7 cellular contexts compared by ENCODE assay signal in the genomic region with DNA sequence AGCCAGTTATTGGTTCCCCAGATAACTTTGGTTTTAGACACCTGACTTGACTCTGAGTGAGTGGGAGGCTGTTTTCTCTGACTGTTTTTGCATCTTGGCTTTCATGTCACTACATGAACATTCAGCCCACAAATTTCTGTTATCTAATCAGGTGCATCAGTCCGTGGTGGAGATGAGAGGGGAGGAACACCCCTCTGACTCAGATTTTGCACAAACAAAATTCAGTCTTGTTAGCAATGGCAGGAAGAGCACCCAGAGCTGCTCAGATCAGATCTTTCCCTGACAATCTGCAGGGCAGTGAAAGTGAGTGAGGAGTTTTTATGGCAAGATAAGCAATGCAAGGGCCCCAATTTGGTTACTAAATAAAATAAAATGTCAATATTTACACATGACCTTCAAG.
A peak's percentile ranks its signal among the peaks of the same experiment; 100 is the strongest.
DNase-seq lines count a peak whose midpoint lies in the region; ATAC-seq, FAIRE-seq and TF ChIP-seq lines count a peak whose summit lies in the region.
"Not testable (repeated sequence)": the region's sequence is repeated elsewhere in the genome, so short reads cannot be mapped to it uniquely, and the experiment has no call there.

No MANE protein-coding gene starts in this region.

- RAD21 ChIA-PET in GM12878 (lab: Charles Lee; ENCODE audit: unreplicated experiment): not testable (repeated sequence)

- CTCF ChIA-PET in GM12878 (lab: Yijun Ruan, JAX); naive thymus-derived CD4-positive, alpha-beta T cell (lab: Charles Lee): not testable (repeated sequence)

- H3K9ac ChIP-seq in GM12878 (ENCODE audit: control insufficient read depth, insufficient read depth, low read length): not testable (repeated sequence)

- not testable (repeated sequence) for TF ChIP-seq RAD21 in GM12878 (IDR thresholded peaks at IDR 0.05; ENCODE audit: insufficient read depth, low read depth, low read length)

- H3K27me3 ChIP-seq in GM12878 (replicated peaks in 1 of 2; ENCODE audit: control insufficient read depth in 2 of 2, insufficient read depth in 2 of 2, low read length in 1 of 2); naive thymus-derived CD4-positive, alpha-beta T cell (ENCODE audit: control insufficient read depth in 2 of 2, insufficient read depth in 2 of 2, low read length in 2 of 2): not testable (repeated sequence)

- H3K79me2 ChIP-seq in GM12878 (ENCODE audit: control insufficient read depth, insufficient read depth, low read length): not testable (repeated sequence)

- SMC1A ChIA-PET in GM12878 (lab: Charles Lee; ENCODE audit: uncharacterized antibody, unreplicated experiment): not testable (repeated sequence)

- not testable (repeated sequence) for H3K27ac Mint-ChIP-seq in T-helper 17 cell; naive thymus-derived CD4-positive, alpha-beta T cell; stimulated activated naive CD8-positive, alpha-beta T cell treated with anti-CD3 and anti-CD28 coated beads, Interleukin-15, amount 100 ng/mL, for 72 hours

- TF ChIP-seq EP300 in GM12878 (IDR thresholded peaks at IDR 0.05; ENCODE audit: borderline replicate concordance in 1 of 2, control insufficient read depth in 1 of 2, low read depth in 2 of 2, low read length in 2 of 2): not testable (repeated sequence)

- H3K36me3 ChIP-seq in GM12878 (ENCODE audit: control insufficient read depth in 2 of 2, insufficient read depth in 2 of 2, low read length in 1 of 2); naive thymus-derived CD4-positive, alpha-beta T cell (ENCODE audit: control insufficient read depth in 2 of 3, insufficient read depth in 3 of 3, low read length in 3 of 3): not testable (repeated sequence)

- not testable (repeated sequence) for H3K4me3 ChIP-seq in GM12878; naive thymus-derived CD4-positive, alpha-beta T cell (ENCODE audit: low read length)

- not testable (repeated sequence) for H3K36me3 Mint-ChIP-seq in T-helper 17 cell (ENCODE audit: low read depth); activated T-cell treated with anti-CD3 and anti-CD28 coated beads, Interleukin-2, amount 50 U/mL, for 4 hours (ENCODE audit: insufficient read depth); naive thymus-derived CD4-positive, alpha-beta T cell

- in situ Hi-C loops in GM12878 (cut with MboI): not testable (repeated sequence)

- not testable (repeated sequence) for H3K27me3 Mint-ChIP-seq in T-helper 17 cell; activated T-cell treated with anti-CD3 and anti-CD28 coated beads, Interleukin-2, amount 50 U/mL, for 4 hours (ENCODE audit: low read depth); naive thymus-derived CD4-positive, alpha-beta T cell; stimulated activated naive CD8-positive, alpha-beta T cell treated with anti-CD3 and anti-CD28 coated beads, Interleukin-15, amount 100 ng/mL, for 72 hours

- not testable (repeated sequence) for H3K9me3 Mint-ChIP-seq in activated T-cell treated with anti-CD3 and anti-CD28 coated beads, Interleukin-2, amount 50 U/mL, for 4 hours; naive thymus-derived CD4-positive, alpha-beta T cell; stimulated activated naive CD8-positive, alpha-beta T cell treated with anti-CD3 and anti-CD28 coated beads, Interleukin-15, amount 100 ng/mL, for 72 hours

- ATAC-seq in GM19351 (IDR thresholded peaks at IDR 0.05; ENCODE audit: unreplicated experiment) (peak; percentile 72), HG03025 (IDR thresholded peaks at IDR 0.05; ENCODE audit: low FRiP score, unreplicated experiment) (peak; percentile 55), T-helper 17 cell (peak; percentile 92), GM12878 (peak; percentile 21; the same call in 2 of the 3 replicates)
- ATAC-seq in activated T-cell treated with anti-CD3 and anti-CD28 coated beads, Interleukin-2, amount 50 U/mL, for 4 hours: peak; percentile 83
- ATAC-seq in naive thymus-derived CD4-positive, alpha-beta T cell: peak; percentile 78
- peak; percentile 76 for ATAC-seq in stimulated activated naive CD8-positive, alpha-beta T cell treated with anti-CD3 and anti-CD28 coated beads, Interleukin-15, amount 100 ng/mL, for 72 hours

- POLR2A ChIA-PET in GM12878 (lab: Charles Lee); naive thymus-derived CD4-positive, alpha-beta T cell (lab: Charles Lee): not testable (repeated sequence)

- not testable (repeated sequence) for H3K4me2 ChIP-seq in GM12878 (ENCODE audit: control insufficient read depth, insufficient read depth)

- H3K27ac ChIP-seq in GM12878 (ENCODE audit: control insufficient read depth, insufficient read depth); naive thymus-derived CD4-positive, alpha-beta T cell (ENCODE audit: low read depth, low read length): not testable (repeated sequence)

- H2AFZ ChIP-seq in GM12878 (ENCODE audit: control insufficient read depth, low read depth, low read length): not testable (repeated sequence)

- H3K4me3 Mint-ChIP-seq in T-helper 17 cell; activated T-cell treated with anti-CD3 and anti-CD28 coated beads, Interleukin-2, amount 50 U/mL, for 4 hours; naive thymus-derived CD4-positive, alpha-beta T cell; stimulated activated naive CD8-positive, alpha-beta T cell treated with anti-CD3 and anti-CD28 coated beads, Interleukin-15, amount 100 ng/mL, for 72 hours: not testable (repeated sequence)

- DNase-seq in T-helper 17 cell; activated T-cell treated with anti-CD3 and anti-CD28 coated beads, Interleukin-2, amount 50 U/mL, for 4 hours; GM12878 (ENCODE audit: low read depth, low spot score); naive thymus-derived CD4-positive, alpha-beta T cell; stimulated activated naive CD8-positive, alpha-beta T cell treated with anti-CD3 and anti-CD28 coated beads, Interleukin-15, amount 100 ng/mL, for 72 hours: not testable (repeated sequence)

- H3K4me1 ChIP-seq in GM12878 (ENCODE audit: control insufficient read depth, insufficient read depth, low read length); naive thymus-derived CD4-positive, alpha-beta T cell (ENCODE audit: control insufficient read depth in 2 of 2, insufficient read depth in 2 of 2, low read length in 2 of 2): not testable (repeated sequence)

- WGBS in GM12878 (ENCODE audit: insufficient coverage, insufficient replicate concordance, low lambda C conversion rate, missing lambda C conversion rate): no CpG with 5 or more reads among the region's 1 CpG

- not testable (repeated sequence) for BruUV-seq in GM12878 (replicated peaks; lab: Mats Ljungman, UMichigan)

- TF ChIP-seq POLR2A in GM12878 (IDR thresholded peaks at IDR 0.05; ENCODE audit: low read depth, low read length): not testable (repeated sequence)

- H4K20me1 ChIP-seq in GM12878 (ENCODE audit: control insufficient read depth, insufficient read depth): not testable (repeated sequence)

- not testable (repeated sequence) for TF ChIP-seq CTCF in GM12878 (IDR thresholded peaks at IDR 0.05 in 2 of 3, conservative IDR thresholded peaks at IDR 0.05 in 1 of 3; ENCODE audit: control insufficient read depth in 2 of 3, extremely low read depth in 1 of 3, insufficient read depth in 1 of 3, low read depth in 3 of 3, low read length in 3 of 3)

- intact Hi-C loops in GM12878 (cut with micrococcal nuclease; ENCODE audit: unreplicated experiment); naive thymus-derived CD4-positive, alpha-beta T cell (cut with micrococcal nuclease): not testable (repeated sequence)

- FAIRE-seq in GM12878 (lab: Jason Lieb, UNC): not testable (repeated sequence)

- H3K9me3 ChIP-seq in T-helper 17 cell (ENCODE audit: control insufficient read depth, low read length, poor library complexity, severe bottlenecking); GM12878 (replicated peaks; ENCODE audit: control insufficient read depth, insufficient read depth, low read length); naive thymus-derived CD4-positive, alpha-beta T cell (ENCODE audit: control insufficient read depth in 2 of 3, low read length in 3 of 3): not testable (repeated sequence)

- H3K4me1 Mint-ChIP-seq in T-helper 17 cell; activated T-cell treated with anti-CD3 and anti-CD28 coated beads, Interleukin-2, amount 50 U/mL, for 4 hours (ENCODE audit: low read depth); naive thymus-derived CD4-positive, alpha-beta T cell; stimulated activated naive CD8-positive, alpha-beta T cell treated with anti-CD3 and anti-CD28 coated beads, Interleukin-15, amount 100 ng/mL, for 72 hours: not testable (repeated sequence)

Comparison
In these comparisons a context has a peak if more than half of its experiments do, and no peak if none do; other contexts are left out.
1. ATAC-seq: peak in every context shown above with its lines; median percentile 92 in T-helper 17 cell; 83 in activated T-cell treated with anti-CD3 and anti-CD28 coated beads, Interleukin-2, amount 50 U/mL, for 4 hours; 78 in naive thymus-derived CD4-positive, alpha-beta T cell; 76 in stimulated activated naive CD8-positive, alpha-beta T cell treated with anti-CD3 and anti-CD28 coated beads, Interleukin-15, amount 100 ng/mL, for 72 hours; 72 in GM19351; 55 in HG03025; 21 in GM12878.